ENCODE assay signal across 17 cellular contexts in the genomic region with DNA sequence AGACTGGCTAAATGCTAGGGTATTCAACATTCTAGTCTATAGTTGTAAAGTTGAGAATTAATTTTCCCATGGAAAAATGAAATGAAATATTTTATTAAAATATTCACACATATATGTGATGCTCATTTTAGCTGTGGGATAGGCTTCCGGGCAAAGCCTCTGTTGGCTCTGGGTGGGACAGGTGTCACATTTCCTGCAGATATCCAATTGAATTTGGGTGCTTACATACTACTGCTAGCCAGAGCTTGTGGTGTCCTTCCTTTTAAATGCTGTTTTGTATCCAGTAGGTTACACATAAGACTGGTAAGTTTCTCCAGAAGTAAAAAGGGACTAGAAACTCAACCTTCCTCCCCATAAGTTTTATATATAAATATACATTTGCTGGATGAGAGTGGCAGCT.
A peak's percentile ranks its signal among the peaks of the same experiment; 100 is the strongest.
DNase-seq lines count a peak whose midpoint lies in the region; TF ChIP-seq lines count a peak whose summit lies in the region.
"Had no signal": no experiment of that assay in that cellular context is flagged by ENCODE, and none has a peak within 500 bp of the region (broad histone marks: within the 10 kb centered on the region; RNA-seq: fewer than 3 reads in every experiment).

No MANE protein-coding gene starts in this region.

- H3K27me3 ChIP-seq in H7 (ENCODE audit: control insufficient read depth, insufficient read depth, low read length) (no peaks in the 10 kb centered on the region), iPS-20b (ENCODE audit: insufficient read depth, low read length) (no peaks in the 10 kb centered on the region), Peyer's patch (no peaks in the 10 kb centered on the region)

- H3K36me3 ChIP-seq in H7 (replicated peaks; ENCODE audit: control insufficient read depth, insufficient read depth, low read length) (no peaks in the 10 kb centered on the region), iPS-20b (ENCODE audit: insufficient read depth, low read depth, low read length) (no peaks in the 10 kb centered on the region), Peyer's patch (no peaks in the 10 kb centered on the region)
- H3K36me3 ChIP-seq: HAP-1 had no signal

- TF ChIP-seq CTCF in Peyer's patch (IDR thresholded peaks at IDR 0.05), result no peak

- H3K4me1 ChIP-seq in iPS-20b (ENCODE audit: insufficient read depth, low read length), result peaks cover 18% of the 10 kb centered on the region
- H3K4me1 ChIP-seq in Peyer's patch, result no peaks in the 10 kb centered on the region
- H3K4me1 ChIP-seq: HAP-1 had no signal

- no peak for TF ChIP-seq POLR2A in Peyer's patch (IDR thresholded peaks at IDR 0.05)

- no peak overlapping the region for H3K4me3 ChIP-seq in H7 (ENCODE audit: insufficient read depth, low read depth, low read length)
- H3K4me3 ChIP-seq in iPS-20b (ENCODE audit: low read length), result peak overlapping the region; percentile 73
- no peak overlapping the region for H3K4me3 ChIP-seq in Peyer's patch
- H3K4me3 ChIP-seq: HAP-1 had no signal

- DNase-seq in DMS153 treated with DMSO at 0.1 percent for 48 hours (lab: John Stamatoyannopoulos, UW; ENCODE audit: unreplicated experiment), result peak; percentile 20
- peak; percentile 10 for DNase-seq in H7
- DNase-seq in NCI-H748 (lab: John Stamatoyannopoulos, UW; ENCODE audit: unreplicated experiment), result peak; percentile 61
- DNase-seq in germinal center (ENCODE audit: low spot score), result no peak
- DNase-seq in Peyer's patch, result no peak
- DNase-seq in NCI-H82 treated with DMSO at 0.1 percent for 48 hours (lab: John Stamatoyannopoulos, UW; ENCODE audit: unreplicated experiment), result no peak
- DNase-seq: Calu3; CD4-positive, alpha-beta T cell; DMS79 treated with DMSO at 0.1 percent for 48 hours; GF-D8; NCI-H1048; NCI-H1694; NCI-H82; SHP77 treated with DMSO at 0.1 percent for 48 hours; T-helper 17 cell had no signal

- no peaks in the 10 kb centered on the region for H3K9me3 ChIP-seq in iPS-20b (ENCODE audit: insufficient read depth, low read depth, low read length)
- no peaks in the 10 kb centered on the region for H3K9me3 ChIP-seq in Peyer's patch
- H3K9me3 ChIP-seq: HAP-1 had no signal

- H3K27ac ChIP-seq in iPS-20b (ENCODE audit: low read length) (no peak overlapping the region), Peyer's patch (no peak overlapping the region)

- H3K9ac ChIP-seq in iPS-20b (ENCODE audit: low read depth, low read length), result no peak overlapping the region

Comparison
In these comparisons a context has a peak if more than half of its experiments do, and no peak if none do; other contexts are left out.
1. DNase-seq: peak in DMS153 treated with DMSO at 0.1 percent for 48 hours (single experiment), H7 (single experiment) and NCI-H748 (single experiment); none in germinal center (single experiment), Peyer's patch (0 of 3) and NCI-H82 treated with DMSO at 0.1 percent for 48 hours (single experiment).